1 cellular context compared by ENCODE assay signal in genomic region chr2:113583541-113584225, GRCh38.
A peak's percentile ranks its signal among the peaks of the same experiment; 100 is the strongest.
TF ChIP-seq lines count a peak whose summit lies in the region.

No MANE protein-coding gene starts in this region.

TF ChIP-seq in HEK293, 187 proteins besides CTCF, POLR2A, EP300 and RAD21 (continued from another document):
- TF ChIP-seq ZNF324 (tag by site-specific recombination; IDR thresholded peaks at IDR 0.05), result peak; percentile 69; the same call in 1 of the 2 replicates
- 0 out of 2 replicates have a peak, but pooled peaks have one; percentile 37 for TF ChIP-seq YY1 (tag by site-specific recombination; IDR thresholded peaks at IDR 0.05)
- TF ChIP-seq ZIC2 (tag by site-specific recombination; IDR thresholded peaks at IDR 0.05), result peak; percentile 48
- peak; percentile 77 for TF ChIP-seq ZEB2 (tag by site-specific recombination; IDR thresholded peaks at IDR 0.05)
- peak; percentile 44 for TF ChIP-seq ZFHX2 (tag by site-specific recombination; conservative IDR thresholded peaks at IDR 0.05)
- TF ChIP-seq, protein P1, sequence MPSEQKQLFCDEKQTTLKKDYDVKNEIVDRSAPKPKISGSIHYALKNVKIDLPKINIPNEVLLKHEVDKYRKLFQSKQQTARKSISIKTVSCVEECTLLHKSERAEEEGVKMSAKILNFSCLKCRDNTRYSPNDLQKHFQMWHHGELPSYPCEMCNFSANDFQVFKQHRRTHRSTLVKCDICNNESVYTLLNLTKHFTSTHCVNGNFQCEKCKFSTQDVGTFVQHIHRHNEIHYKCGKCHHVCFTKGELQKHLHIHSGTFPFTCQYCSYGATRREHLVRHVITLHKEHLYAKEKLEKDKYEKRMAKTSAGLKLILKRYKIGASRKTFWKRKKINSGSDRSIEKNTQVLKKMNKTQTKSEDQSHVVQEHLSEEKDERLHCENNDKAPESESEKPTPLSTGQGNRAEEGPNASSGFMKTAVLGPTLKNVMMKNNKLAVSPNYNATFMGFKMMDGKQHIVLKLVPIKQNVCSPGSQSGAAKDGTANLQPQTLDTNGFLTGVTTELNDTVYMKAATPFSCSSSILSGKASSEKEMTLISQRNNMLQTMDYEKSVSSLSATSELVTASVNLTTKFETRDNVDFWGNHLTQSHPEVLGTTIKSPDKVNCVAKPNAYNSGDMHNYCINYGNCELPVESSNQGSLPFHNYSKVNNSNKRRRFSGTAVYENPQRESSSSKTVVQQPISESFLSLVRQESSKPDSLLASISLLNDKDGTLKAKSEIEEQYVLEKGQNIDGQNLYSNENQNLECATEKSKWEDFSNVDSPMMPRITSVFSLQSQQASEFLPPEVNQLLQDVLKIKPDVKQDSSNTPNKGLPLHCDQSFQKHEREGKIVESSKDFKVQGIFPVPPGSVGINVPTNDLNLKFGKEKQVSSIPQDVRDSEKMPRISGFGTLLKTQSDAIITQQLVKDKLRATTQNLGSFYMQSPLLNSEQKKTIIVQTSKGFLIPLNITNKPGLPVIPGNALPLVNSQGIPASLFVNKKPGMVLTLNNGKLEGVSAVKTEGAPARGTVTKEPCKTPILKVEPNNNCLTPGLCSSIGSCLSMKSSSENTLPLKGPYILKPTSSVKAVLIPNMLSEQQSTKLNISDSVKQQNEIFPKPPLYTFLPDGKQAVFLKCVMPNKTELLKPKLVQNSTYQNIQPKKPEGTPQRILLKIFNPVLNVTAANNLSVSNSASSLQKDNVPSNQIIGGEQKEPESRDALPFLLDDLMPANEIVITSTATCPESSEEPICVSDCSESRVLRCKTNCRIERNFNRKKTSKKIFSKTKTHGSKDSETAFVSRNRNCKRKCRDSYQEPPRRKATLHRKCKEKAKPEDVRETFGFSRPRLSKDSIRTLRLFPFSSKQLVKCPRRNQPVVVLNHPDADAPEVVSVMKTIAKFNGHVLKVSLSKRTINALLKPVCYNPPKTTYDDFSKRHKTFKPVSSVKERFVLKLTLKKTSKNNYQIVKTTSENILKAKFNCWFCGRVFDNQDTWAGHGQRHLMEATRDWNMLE (tag by site-specific recombination; conservative IDR thresholded peaks at IDR 0.05; ENCODE audit: low read depth), result peak; percentile 47; the same call in 1 of the 2 replicates
- TF ChIP-seq MYNN (tag by site-specific recombination; IDR thresholded peaks at IDR 0.05; ENCODE audit: borderline replicate concordance), result 0 out of 2 replicates have a peak, but pooled peaks have one; percentile 25
- peak; percentile 72 for TF ChIP-seq ZBTB20 (tag by site-specific recombination; IDR thresholded peaks at IDR 0.05)
- peak; percentile 77 for TF ChIP-seq ZBTB17 (tag by site-specific recombination; IDR thresholded peaks at IDR 0.05)
- TF ChIP-seq KLF9 (tag by site-specific recombination; IDR thresholded peaks at IDR 0.05; ENCODE audit: low read depth), result peak; percentile 56
- peak; percentile 76; the same call in 1 of the 2 replicates for TF ChIP-seq KLF8 (tag by site-specific recombination; IDR thresholded peaks at IDR 0.05)
- TF ChIP-seq ZNF677 (tag by site-specific recombination; IDR thresholded peaks at IDR 0.05), result peak; percentile 54
- TF ChIP-seq ZBTB6 (tag by site-specific recombination; IDR thresholded peaks at IDR 0.05), result peak; percentile 58; the same call in 1 of the 2 replicates
- TF ChIP-seq ZNF423 (tag by site-specific recombination; IDR thresholded peaks at IDR 0.05), result peak; percentile 47; the same call in 1 of the 2 replicates
- peak; percentile 47; the same call in 1 of the 2 replicates for TF ChIP-seq ZNF629 (tag by site-specific recombination; IDR thresholded peaks at IDR 0.05)
- TF ChIP-seq ZBTB8A (tag by site-specific recombination; IDR thresholded peaks at IDR 0.05), result peak; percentile 57
- peak; percentile 90; the same call in 1 of the 2 replicates for TF ChIP-seq ZNF391 (tag by site-specific recombination; IDR thresholded peaks at IDR 0.05; ENCODE audit: borderline replicate concordance, low read depth)
- TF ChIP-seq ZNF692 (tag by site-specific recombination; IDR thresholded peaks at IDR 0.05), result peak; percentile 84
- TF ChIP-seq ZNF202 (tag by site-specific recombination; IDR thresholded peaks at IDR 0.05; ENCODE audit: borderline replicate concordance), result 0 out of 2 replicates have a peak, but pooled peaks have one; percentile 10
- TF ChIP-seq ZNF561 (tag by site-specific recombination; IDR thresholded peaks at IDR 0.05; ENCODE audit: borderline replicate concordance), result peak; percentile 49; the same call in 1 of the 2 replicates
- 0 out of 2 replicates have a peak, but pooled peaks have one; percentile 42 for TF ChIP-seq ZXDB (tag by site-specific recombination; IDR thresholded peaks at IDR 0.05)
- TF ChIP-seq ZNF76 (tag by site-specific recombination; IDR thresholded peaks at IDR 0.05; ENCODE audit: borderline replicate concordance, low read depth), result peak; percentile 52; the same call in 1 of the 2 replicates
- peak; percentile 81 for TF ChIP-seq PRDM10 (tag by site-specific recombination; IDR thresholded peaks at IDR 0.05)
- TF ChIP-seq ZNF2 (tag by site-specific recombination; IDR thresholded peaks at IDR 0.05), result 0 out of 2 replicates have a peak, but pooled peaks have one; percentile 25
- peak; percentile 37; the same call in 1 of the 2 replicates for TF ChIP-seq HIC1 (tag by site-specific recombination; IDR thresholded peaks at IDR 0.05)
- TF ChIP-seq GLIS1 (tag by site-specific recombination; IDR thresholded peaks at IDR 0.05), result peak; percentile 63
- 0 out of 2 replicates have a peak, but pooled peaks have one; percentile 48 for TF ChIP-seq HOXD13 (CRISPR knock-in tag; IDR thresholded peaks at IDR 0.05; ENCODE audit: borderline replicate concordance)
- peak; percentile 87 for TF ChIP-seq GLIS2 (tag by site-specific recombination; IDR thresholded peaks at IDR 0.05)
- TF ChIP-seq ZNF600 (tag by site-specific recombination; IDR thresholded peaks at IDR 0.05), result peak; percentile 80
- TF ChIP-seq ZNF335 (tag by site-specific recombination; conservative IDR thresholded peaks at IDR 0.05), result peak; percentile 96
- TF ChIP-seq, protein P2, sequence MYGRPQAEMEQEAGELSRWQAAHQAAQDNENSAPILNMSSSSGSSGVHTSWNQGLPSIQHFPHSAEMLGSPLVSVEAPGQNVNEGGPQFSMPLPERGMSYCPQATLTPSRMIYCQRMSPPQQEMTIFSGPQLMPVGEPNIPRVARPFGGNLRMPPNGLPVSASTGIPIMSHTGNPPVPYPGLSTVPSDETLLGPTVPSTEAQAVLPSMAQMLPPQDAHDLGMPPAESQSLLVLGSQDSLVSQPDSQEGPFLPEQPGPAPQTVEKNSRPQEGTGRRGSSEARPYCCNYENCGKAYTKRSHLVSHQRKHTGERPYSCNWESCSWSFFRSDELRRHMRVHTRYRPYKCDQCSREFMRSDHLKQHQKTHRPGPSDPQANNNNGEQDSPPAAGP (tag by site-specific recombination; IDR thresholded peaks at IDR 0.05), result peak; percentile 58
- TF ChIP-seq ZBTB26 (tag by site-specific recombination; optimal IDR thresholded peaks at IDR 0.05), result peak; percentile 95
- peak; percentile 35; the same call in 1 of the 2 replicates for TF ChIP-seq ZNF398 (tag by site-specific recombination; IDR thresholded peaks at IDR 0.05)
